ENCODE assay signal across 1 cellular context in the genomic region with DNA sequence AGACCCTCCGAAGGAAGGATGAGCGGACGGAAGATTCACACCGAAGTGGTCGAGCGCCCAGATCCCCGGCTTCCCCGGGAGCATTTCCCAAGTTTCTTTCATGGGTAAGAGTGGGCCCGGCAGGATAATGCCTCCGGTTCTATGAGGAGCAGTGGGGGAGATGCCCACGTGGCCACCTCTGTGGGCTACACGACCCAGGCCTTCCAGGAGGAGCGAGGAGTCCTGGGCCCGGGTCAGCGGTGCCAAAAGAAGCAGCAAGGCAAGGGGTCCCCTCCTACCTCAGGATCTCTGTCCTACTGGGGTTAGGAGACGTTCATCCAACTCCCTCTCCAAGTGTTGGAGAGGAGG.
TF ChIP-seq lines count a peak whose summit lies in the region.

No MANE protein-coding gene starts in this region.

TF ChIP-seq in H1, 55 proteins besides CTCF, POLR2A, EP300 and RAD21 (continued from another document):
- TF ChIP-seq TEAD4 (IDR thresholded peaks at IDR 0.05; ENCODE audit: low read depth, low read length) (no peak), NRF1 (IDR thresholded peaks at IDR 0.05; ENCODE audit: low read depth, low read length) (no peak), NANOG (IDR thresholded peaks at IDR 0.05; ENCODE audit: insufficient read depth, low read depth, low read length, poor library complexity, severe bottlenecking) (no peak)
